28 cellular contexts compared by ENCODE assay signal in genomic region chr9:90010793-90011192, GRCh38.
"Had no signal": no experiment of that assay in that cellular context is flagged by ENCODE, and none has a peak within 500 bp of the region (broad histone marks: within the 10 kb centered on the region; RNA-seq: fewer than 3 reads in every experiment).

No MANE protein-coding gene starts in this region.

- H3K4me3 ChIP-seq: ascending aorta, cardiac muscle cell had no signal

- H3K36me3 ChIP-seq: ascending aorta, cardiac muscle cell, WERI-Rb-1 had no signal

- H3K27me3 ChIP-seq: ascending aorta, cardiac muscle cell had no signal

- DNase-seq: activated CD4-positive, alpha-beta memory T cell treated with anti-CD3 and anti-CD28 coated beads, Interleukin-2, amount 10 ng/mL, durations not matched to agents 7 days and 5 days; activated CD4-positive, alpha-beta T cell treated with anti-CD3 and anti-CD28 coated beads for 1 hour; activated CD4-positive, alpha-beta T cell treated with anti-CD3 and anti-CD28 coated beads for 36 hours; activated CD4-positive, alpha-beta T cell treated with anti-CD3 and anti-CD28 coated beads for 48 hours; activated CD4-positive, alpha-beta T cell treated with anti-CD3 and anti-CD28 coated beads, Interleukin-2, amount 10 ng/mL, durations not matched to agents 7 days and 5 days; activated CD4-positive, alpha-beta T cell treated with anti-CD3 and anti-CD28 coated beads, Interleukin-2, amount 50 U/mL, for 48 hours; activated CD4-positive, CD25-positive, alpha-beta regulatory T cell; activated CD8-positive, alpha-beta memory T cell treated with anti-CD3 and anti-CD28 coated beads for 24 hours; activated CD8-positive, alpha-beta memory T cell treated with anti-CD3 and anti-CD28 coated beads, Interleukin-2, amount 10 ng/mL, durations not matched to agents 7 days and 5 days; activated CD8-positive, alpha-beta memory T cell treated with anti-CD3 and anti-CD28 coated beads, Interleukin-2, amount 50 U/mL, for 48 hours; activated CD8-positive, alpha-beta T cell treated with anti-CD3 and anti-CD28 coated beads, Interleukin-2, amount 10 ng/mL, durations not matched to agents 7 days and 5 days; activated effector memory CD4-positive, alpha-beta T cell treated with Interleukin-2 at 50 U/mL for 16 hours; activated gamma-delta T cell; activated naive CD4-positive, alpha-beta T cell treated with anti-CD3 and anti-CD28 coated beads, Interleukin-2, amount 10 ng/mL, durations not matched to agents 7 days and 5 days; activated naive CD4-positive, alpha-beta T cell treated with Interleukin-2 at 50 U/mL for 16 hours; activated naive CD8-positive, alpha-beta T cell treated with anti-CD3 and anti-CD28 coated beads, Interleukin-2, amount 10 ng/mL, durations not matched to agents 7 days and 5 days; activated naive CD8-positive, alpha-beta T cell treated with anti-CD3 and anti-CD28 coated beads, Interleukin-2, amount 50 U/mL, for 24 hours; activated T-cell treated with anti-CD3 and anti-CD28 coated beads, Interleukin-2, amount 50 U/mL, for 24 hours; activated T-cell treated with anti-CD3 and anti-CD28 coated beads, Interleukin-2, amount 50 U/mL, for 48 hours; amygdala; anterior cingulate cortex; central memory CD4-positive, alpha-beta T cell; T-helper 2 cell; T-helper 9 cell; WERI-Rb-1 had no signal

- H3K27ac ChIP-seq: ascending aorta, cardiac muscle cell, WERI-Rb-1 had no signal

- FAIRE-seq: bronchial epithelial cell had no signal

- H3K9me3 ChIP-seq: ascending aorta had no signal
